32 cellular contexts compared by ENCODE assay signal in genomic region chr4:141119071-141119470, GRCh38.
"Had no signal": no experiment of that assay in that cellular context is flagged by ENCODE, and none has a peak within 500 bp of the region (broad histone marks: within the 10 kb centered on the region; RNA-seq: fewer than 3 reads in every experiment).

No MANE protein-coding gene starts in this region.

- H3K9me3 ChIP-seq: MG63 had no signal

- ATAC-seq: Panc1, Right ventricle myocardium inferior, SK-N-SH treated with all-trans-retinoic acid at 6 μM for 48 hours had no signal

- H2AFZ ChIP-seq: PC-9 had no signal

- H3K36me3 ChIP-seq: MG63 had no signal

- H3K27ac ChIP-seq: PC-9, RWPE1, SJCRH30, SK-N-MC had no signal

- H3K4me1 ChIP-seq: SJCRH30 had no signal

- H3K4me2 ChIP-seq: PC-9 had no signal

- DNase-seq: Kasumi-1, KG1, MG63, NCI-H1048, NCI-H1092 treated with DMSO at 0.1 percent for 48 hours, NCI-H1105 treated with DMSO at 0.1 percent for 48 hours, NCI-H1417, NCI-H1436, NCI-H146, NCI-H1694, NCI-H187, NCI-H1930, NCI-H2029 treated with DMSO at 0.1 percent for 48 hours, NCI-H2081 treated with DMSO at 0.1 percent for 48 hours, NCI-H2107, NCI-H226, NCI-H446 treated with DMSO at 0.1 percent for 48 hours, NCI-H510A, NCI-H524, NCI-H526, NCI-H69, NCI-H748 treated with DMSO at 0.1 percent for 48 hours, NCI-H82, PC-9, SHP77, SIG-M5, SJCRH30 had no signal

- H3K4me3 ChIP-seq: MG63, PC-9, SJCRH30, SK-N-MC had no signal

- H3K27me3 ChIP-seq: MG63, SJCRH30 had no signal
